In genomic region chr12:19148860-19149259, GRCh38 we compare ENCODE assay signal across 29 cellular contexts. TPM values are rescaled to one million over a fixed set of nuclear protein-coding genes. Genes with fewer than 3 reads are reported as not detected.
DNase-seq lines count a peak whose midpoint lies in the region; ATAC-seq, FAIRE-seq and TF ChIP-seq lines count a peak whose summit lies in the region.
"Had no signal": no experiment of that assay in that cellular context is flagged by ENCODE, and none has a peak within 500 bp of the region (broad histone marks: within the 10 kb centered on the region; RNA-seq: fewer than 3 reads in every experiment).

No MANE protein-coding gene starts in this region.

- H3K36me3 ChIP-seq in right atrium auricular region: no peaks in the 10 kb centered on the region
- H3K36me3 ChIP-seq: left lung, MG63 had no signal

- FAIRE-seq in RCC 7860 (lab: Jason Lieb, UNC): no peak
- FAIRE-seq: GM12892, islet of Langerhans had no signal

- DNase-seq in right atrium auricular region (ENCODE audit: low spot score) (no peak), left cardiac atrium (no peak), COLO668 (lab: John Stamatoyannopoulos, UW; ENCODE audit: unreplicated experiment) (no peak), RCC 7860 (ENCODE audit: low spot score) (no peak), NCI-H2196 (lab: John Stamatoyannopoulos, UW; ENCODE audit: unreplicated experiment) (no peak)
- DNase-seq: activated CD4-positive, alpha-beta T cell treated with anti-CD3 and anti-CD28 coated beads for 36 hours; activated CD8-positive, alpha-beta memory T cell treated with anti-CD3 and anti-CD28 coated beads for 24 hours; activated naive CD4-positive, alpha-beta T cell treated with anti-CD3 and anti-CD28 coated beads, Interleukin-2, amount 50 U/mL, for 16 hours; activated T-cell treated with anti-CD3 and anti-CD28 coated beads for 4 hours; body of pancreas; erythroblast; H9; KBM-7; mesendoderm; MG63; NCI-H1436; NCI-H2081 treated with DMSO at 0.1 percent for 48 hours; NCI-H226; NCI-H69; SJCRH30; stimulated activated naive CD4-positive, alpha-beta T cell treated with Interleukin-2 at 50 U/mL for 16 hours; SW 1271 had no signal

- H3K27ac ChIP-seq in right atrium auricular region: peak overlapping the region; percentile 23 to 88
- H3K27ac ChIP-seq: body of pancreas, HL-60, left lung, SJCRH30, skin epidermis had no signal

- TF ChIP-seq CTCF in right atrium auricular region (IDR thresholded peaks at IDR 0.05): no peak

- intact Hi-C loops in left cardiac atrium (cut with DNase I): no loop called here

- no peak overlapping the region for H3K4me3 ChIP-seq in right atrium auricular region
- H3K4me3 ChIP-seq: body of pancreas, left lung, MG63, SJCRH30, skin epidermis had no signal

- ATAC-seq in left cardiac atrium (no peak), GM19468 (IDR thresholded peaks at IDR 0.05; ENCODE audit: extremely low read depth, unreplicated experiment) (peak; percentile 57), HG03354 (IDR thresholded peaks at IDR 0.05; ENCODE audit: poor library complexity, severe bottlenecking, unreplicated experiment) (peak; percentile 76)
- ATAC-seq: activated CD4-positive, alpha-beta T cell treated with anti-CD3 and anti-CD28 coated beads for 36 hours; body of pancreas; left lung had no signal

- no peaks in the 10 kb centered on the region for H3K9me3 ChIP-seq in right atrium auricular region
- H3K9me3 ChIP-seq: body of pancreas, left lung, MG63, SJCRH30 had no signal

- peaks cover 0 to 23% of the 10 kb centered on the region in 2 donors for H3K4me1 ChIP-seq in right atrium auricular region

- no peaks in the 10 kb centered on the region for H3K27me3 ChIP-seq in right atrium auricular region
- H3K27me3 ChIP-seq: body of pancreas, left lung, MG63, SJCRH30 had no signal

RNA-seq across cellular contexts. Expression of gene PLEKHA5, which starts 19.3 kb away (rescaled TPM):
- total RNA-seq in right atrium auricular region: 10 to 100 TPM; 53.2 to 59.4 TPM
- 10 to 100 TPM; 36.9 to 53.4 TPM for total RNA-seq in left cardiac atrium

Comparison
In these comparisons a context has a peak if more than half of its experiments do, and no peak if none do; other contexts are left out.
1. ATAC-seq: peak in GM19468 (single experiment) and HG03354 (single experiment); none in left cardiac atrium (0 of 2).